16 cellular contexts compared by ENCODE assay signal in genomic region chr9:37669232-37669631, GRCh38. TPM values are rescaled to one million over a fixed set of nuclear protein-coding genes. Genes with fewer than 3 reads are reported as not detected.
"Had no signal": no experiment of that assay in that cellular context is flagged by ENCODE, and none has a peak within 500 bp of the region (broad histone marks: within the 10 kb centered on the region; RNA-seq: fewer than 3 reads in every experiment).

No MANE protein-coding gene starts in this region.

- DNase-seq: activated CD4-positive, CD25-positive, alpha-beta regulatory T cell treated with anti-CD3 and anti-CD28 coated beads, Interleukin-2, amount 50 U/mL, for 72 hours; activated CD8-positive, alpha-beta memory T cell treated with anti-CD3 and anti-CD28 coated beads, Interleukin-2, amount 50 U/mL, for 4 hours; activated CD8-positive, alpha-beta T cell treated with anti-CD3 and anti-CD28 coated beads for 36 hours; activated naive CD4-positive, alpha-beta T cell treated with anti-CD3 and anti-CD28 coated beads for 36 hours; body of pancreas; effector memory CD8-positive, alpha-beta T cell; foreskin melanocyte; heart left ventricle; kidney glomerular epithelial cell; ovary; stimulated activated CD4-positive, alpha-beta T cell treated with anti-CD3 and anti-CD28 coated beads, Interleukin-2, amount 100 ng/mL, for 48 hours; stimulated activated naive CD4-positive, alpha-beta T cell treated with Interleukin-2 at 50 U/mL for 16 hours; upper lobe of left lung had no signal

- H3K36me3 Mint-ChIP-seq: mesothelial cell of epicardium, neural progenitor cell had no signal

- H3K4me1 Mint-ChIP-seq: mesothelial cell of epicardium had no signal

- H3K4me2 ChIP-seq: neural progenitor cell had no signal

- H3K9me3 Mint-ChIP-seq: activated CD8-positive, alpha-beta T cell treated with anti-CD3 and anti-CD28 coated beads for 36 hours; activated naive CD4-positive, alpha-beta T cell treated with anti-CD3 and anti-CD28 coated beads for 36 hours; effector memory CD8-positive, alpha-beta T cell; mesothelial cell of epicardium had no signal

- ATAC-seq: activated CD8-positive, alpha-beta T cell treated with anti-CD3 and anti-CD28 coated beads for 36 hours; body of pancreas; effector memory CD8-positive, alpha-beta T cell; heart left ventricle had no signal

- H3K4me3 ChIP-seq: body of pancreas, neural progenitor cell, ovary, upper lobe of left lung had no signal

- H3K36me3 ChIP-seq: heart left ventricle, neural progenitor cell, ovary, upper lobe of left lung had no signal

- H3K9me3 ChIP-seq: body of pancreas, heart left ventricle, ovary, upper lobe of left lung had no signal

- H3K4me1 ChIP-seq: body of pancreas, upper lobe of left lung had no signal

- H3K27ac Mint-ChIP-seq: activated CD8-positive, alpha-beta T cell treated with anti-CD3 and anti-CD28 coated beads for 36 hours; activated naive CD4-positive, alpha-beta T cell treated with anti-CD3 and anti-CD28 coated beads for 36 hours; effector memory CD8-positive, alpha-beta T cell; mesothelial cell of epicardium; neural progenitor cell had no signal

- H3K9ac ChIP-seq: neural progenitor cell had no signal

- H2AFZ ChIP-seq: neural progenitor cell had no signal

- H3K27ac ChIP-seq: body of pancreas, heart left ventricle, neural progenitor cell, ovary, upper lobe of left lung had no signal

- H3K27me3 ChIP-seq: body of pancreas, neural progenitor cell, ovary, upper lobe of left lung had no signal

- H3K4me3 Mint-ChIP-seq: activated CD8-positive, alpha-beta T cell treated with anti-CD3 and anti-CD28 coated beads for 36 hours; activated naive CD4-positive, alpha-beta T cell treated with anti-CD3 and anti-CD28 coated beads for 36 hours; effector memory CD8-positive, alpha-beta T cell; mesothelial cell of epicardium; neural progenitor cell had no signal

RNA-seq across cellular contexts. Expression of gene FRMPD1, which starts 18.5 kb away (rescaled TPM):
- total RNA-seq: activated CD8-positive, alpha-beta T cell treated with anti-CD3 and anti-CD28 coated beads for 36 hours; activated naive CD4-positive, alpha-beta T cell treated with anti-CD3 and anti-CD28 coated beads for 36 hours; T-helper 2 cell treated with Interferon-gamma antibody and Interleukin-4, amounts not matched to agents 100 ng/mL and 5 ng/mL, for 36 hours had no signal
